9 cellular contexts compared by ENCODE assay signal in the genomic region with DNA sequence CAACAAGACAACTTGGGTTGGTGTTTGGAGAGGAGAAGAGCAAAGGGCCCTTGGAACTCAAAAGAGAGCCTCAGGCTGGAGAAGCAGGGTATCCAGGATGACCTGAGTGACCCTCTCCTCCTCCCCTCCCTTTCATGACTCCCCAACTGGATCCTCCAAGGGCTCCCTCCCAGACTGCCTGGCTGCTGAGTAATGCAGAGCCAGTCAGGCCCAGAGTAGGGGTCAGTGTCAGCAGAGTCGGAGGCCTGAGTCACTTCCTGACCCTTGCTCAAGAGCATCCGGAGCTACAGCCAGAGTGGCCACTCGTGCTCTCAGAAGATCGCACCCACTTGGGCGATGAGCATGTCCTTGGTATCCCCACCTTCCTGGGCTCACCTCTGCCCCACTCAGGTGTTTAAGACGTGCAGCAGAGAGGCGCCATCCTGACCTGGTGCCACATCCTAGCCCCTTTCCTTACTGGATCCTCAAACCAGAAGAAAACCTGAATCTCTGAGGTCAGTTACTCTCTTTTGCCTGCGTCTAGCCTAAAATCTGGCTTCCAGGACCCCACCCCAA. TPM values are rescaled to one million over a fixed set of nuclear protein-coding genes. Genes with fewer than 3 reads are reported as not detected.
DNase-seq lines count a peak whose midpoint lies in the region; ATAC-seq, FAIRE-seq and TF ChIP-seq lines count a peak whose summit lies in the region.
"Had no signal": no experiment of that assay in that cellular context is flagged by ENCODE, and none has a peak within 500 bp of the region (broad histone marks: within the 10 kb centered on the region; RNA-seq: fewer than 3 reads in every experiment).

No MANE protein-coding gene starts in this region.

- no peak overlapping the region for H2BK5ac ChIP-seq in H1 (ENCODE audit: low read depth, low read length)

- no peak for TF ChIP-seq RAD21 in H1 (IDR thresholded peaks at IDR 0.05 in 1 of 2, conservative IDR thresholded peaks at IDR 0.05 in 1 of 2; ENCODE audit: low read depth in 2 of 2, low read length in 2 of 2)

- H3K4me1 ChIP-seq in H1 (replicated peaks in 1 of 4; ENCODE audit: control insufficient read depth in 3 of 4, insufficient read depth in 4 of 4, low read length in 3 of 4) (peaks cover 7 to 16% (median 13%) of the 10 kb centered on the region in 4 experiments), ovary (ENCODE audit: insufficient read depth) (peaks cover 14% of the 10 kb centered on the region)

- no peak overlapping the region for H4K5ac ChIP-seq in H1 (ENCODE audit: insufficient read length, low read depth, low read length)

- no peaks in the 10 kb centered on the region for H3K79me1 ChIP-seq in H1 (ENCODE audit: low read depth, low read length)

- no peaks in the 10 kb centered on the region for H4K20me1 ChIP-seq in H1 (replicated peaks in 1 of 2; ENCODE audit: control insufficient read depth in 1 of 2, insufficient read depth in 2 of 2, low read length in 2 of 2)

- no peak overlapping the region for H4K8ac ChIP-seq in H1 (ENCODE audit: extremely low read depth, insufficient read depth, low read length)

- POLR2A ChIA-PET in H1 (lab: Charles Lee; ENCODE audit: partially characterized antibody): interaction anchor here (0.7 to 1.2 kb wide), 2 partner anchors 9 to 11 kb away, joined by 3 read pairs; no protein-coding TSS in a partner anchor

- H2AFZ ChIP-seq in H1 (ENCODE audit: low read length): no peak overlapping the region

- intact Hi-C loops in ovary (cut with DNase I): loop anchor here in 1 of 4 donors (5.0 kb wide), 1 partner anchor 230 kb away; no protein-coding TSS in a partner anchor

- H4K91ac ChIP-seq in H1 (replicated peaks; ENCODE audit: insufficient read length, low read length): no peak overlapping the region

- H3K27ac ChIP-seq in H1 (ENCODE audit: low read depth, low read length): no peak overlapping the region
- no peak overlapping the region for H3K27ac ChIP-seq in ovary

- WGBS in H1 (ENCODE audit: extremely low coverage in 1 of 2, insufficient coverage in 1 of 2, insufficient read length in 1 of 2, insufficient replicate concordance in 2 of 2, low coverage in 1 of 2, low lambda C conversion rate in 2 of 2, missing lambda C conversion rate in 1 of 2), 2 experiments: 90% methylated on average over 8 of the region's 8 CpGs; no CpG with 5 or more reads in 1 of the 2 experiments
- 79 to 86% (median 86%) methylated on average over 8 of the region's 8 CpGs for WGBS in ovary, 3 donors

- no peak overlapping the region for H3K14ac ChIP-seq in H1 (ENCODE audit: insufficient read length)

- H3K56ac ChIP-seq in H1 (replicated peaks; ENCODE audit: insufficient read length, low read depth, low read length): no peak overlapping the region

- H3K36me3 ChIP-seq in MG63: no peaks in the 10 kb centered on the region
- H3K36me3 ChIP-seq in H1 (ENCODE audit: control insufficient read depth in 2 of 4, insufficient read depth in 4 of 4, low read length in 3 of 4): no peaks in the 10 kb centered on the region
- H3K36me3 ChIP-seq in ovary: no peaks in the 10 kb centered on the region

- H3K4me3 ChIP-seq in MG63 (no peak overlapping the region), H1 (ENCODE audit: extremely low read depth in 1 of 4, insufficient read depth in 2 of 4, low read depth in 3 of 4, low read length in 4 of 4) (no peak overlapping the region), ovary (no peak overlapping the region)

- H3K4me2 ChIP-seq in H1 (ENCODE audit: insufficient read depth in 1 of 2, low read depth in 2 of 2, low read length in 2 of 2): no peak overlapping the region

- H2BK120ac ChIP-seq in H1 (replicated peaks; ENCODE audit: low read depth, low read length): no peak overlapping the region

- no peak overlapping the region for H2BK20ac ChIP-seq in H1 (ENCODE audit: low read length)

- 0 out of 2 replicates have a peak overlapping the region, but pooled peaks have one; percentile 18 for H2AK5ac ChIP-seq in H1 (ENCODE audit: low read depth, low read length)

- peak overlapping the region; percentile 87; the same call in 1 of the 2 replicates for H2BK12ac ChIP-seq in H1 (ENCODE audit: low read depth, low read length)

- H3K79me2 ChIP-seq in H1 (ENCODE audit: control insufficient read depth in 1 of 2, insufficient read depth in 2 of 2, low read length in 2 of 2): no peaks in the 10 kb centered on the region

- H3K4ac ChIP-seq in H1 (replicated peaks; ENCODE audit: insufficient read length, low read depth, low read length): no peak overlapping the region

- peak; percentile 53 for DNase-seq in AG09319 (ENCODE audit: extremely low read depth, low read depth)
- DNase-seq in MG63: peak; percentile 93
- DNase-seq in H1 (ENCODE audit: low read depth in 1 of 2, low spot score in 2 of 2): no peak
- peak; percentile 56 to 94 for DNase-seq in lung microvascular endothelial cell (ENCODE audit: low read depth in 2 of 2)
- no peak for DNase-seq in ovary
- no peak for DNase-seq in anterior cingulate cortex (lab: John Stamatoyannopoulos, UW)
- no peak for DNase-seq in activated CD4-positive, alpha-beta T cell treated with anti-CD3 and anti-CD28 coated beads, Interleukin-2, amount 50 U/mL, for 4 hours
- DNase-seq: effector CD8-positive, alpha-beta T cell had no signal

- no peak overlapping the region for H3K9ac ChIP-seq in H1 (replicated peaks in 1 of 4; ENCODE audit: extremely low read depth in 1 of 4, low read depth in 3 of 4, low read length in 3 of 4)

- TF ChIP-seq EP300 in H1 (IDR thresholded peaks at IDR 0.05; ENCODE audit: borderline replicate concordance in 1 of 2, low read depth in 2 of 2, low read length in 2 of 2) (no peak), ovary (IDR thresholded peaks at IDR 0.05) (no peak)

- FAIRE-seq in H1 (lab: Jason Lieb, UNC): no peak

- ATAC-seq in HG03354 (IDR thresholded peaks at IDR 0.05; ENCODE audit: poor library complexity, severe bottlenecking, unreplicated experiment): no peak

- no peak for TF ChIP-seq POLR2A in H1 (IDR thresholded peaks at IDR 0.05; ENCODE audit: control extremely low read depth in 1 of 2, low read depth in 2 of 2, low read length in 2 of 2)
- no peak for TF ChIP-seq POLR2A in ovary (IDR thresholded peaks at IDR 0.05)

- 0 out of 2 replicates have a peak overlapping the region, but pooled peaks have one; percentile 29 for H2BK15ac ChIP-seq in H1 (ENCODE audit: low read length)

- no peak overlapping the region; the same call in 1 of the 2 replicates for H3K18ac ChIP-seq in H1 (ENCODE audit: extremely low read depth, low read length)

- no peak for TF ChIP-seq CTCF in AG09319 (IDR thresholded peaks at IDR 0.05; ENCODE audit: low read depth, low read length)
- TF ChIP-seq CTCF in H1 (IDR thresholded peaks at IDR 0.05; ENCODE audit: control extremely low read depth in 1 of 3, insufficient read depth in 1 of 3, low read depth in 1 of 3, low read length in 3 of 3): no peak
- TF ChIP-seq CTCF in ovary (IDR thresholded peaks at IDR 0.05): no peak

- H3K27me3 ChIP-seq in MG63 (no peaks in the 10 kb centered on the region), H1 (replicated peaks in 1 of 4; ENCODE audit: control insufficient read depth in 3 of 4, extremely low read depth in 1 of 4, insufficient read depth in 3 of 4, low read length in 3 of 4) (peaks cover 0 to 10% (median 3%) of the 10 kb centered on the region in 4 experiments; a peak in 4 of 7 replicates), ovary (no peaks in the 10 kb centered on the region)

- no peak overlapping the region for H3K23ac ChIP-seq in H1 (ENCODE audit: insufficient read length)

- CTCF ChIA-PET in H1 (lab: Charles Lee; ENCODE audit: partially characterized antibody): interaction anchor here (1.2 to 3.4 kb wide), 3 partner anchors 8 to 12 kb away, joined by 4 to 19 read pairs (median 9); no protein-coding TSS in a partner anchor

- H3K9me3 ChIP-seq in MG63: no peaks in the 10 kb centered on the region
- no peaks in the 10 kb centered on the region for H3K9me3 ChIP-seq in H1 (ENCODE audit: insufficient read depth in 2 of 2, low read depth in 1 of 2, low read length in 1 of 2)
- H3K9me3 ChIP-seq in ovary: no peaks in the 10 kb centered on the region

- peaks cover 9% of the 10 kb centered on the region; the same call in 1 of the 2 replicates for H3K23me2 ChIP-seq in H1 (ENCODE audit: low read depth, low read length)

TF ChIP-seq in H1, 55 proteins besides CTCF, POLR2A, EP300 and RAD21 (continues in another document):
- TF ChIP-seq TCF12 (IDR thresholded peaks at IDR 0.05; ENCODE audit: low read depth, low read length) (no peak), FOSL1 (IDR thresholded peaks at IDR 0.05; ENCODE audit: insufficient read depth, low read depth, low read length) (no peak), TAF1 (IDR thresholded peaks at IDR 0.05; ENCODE audit: low read depth, low read length) (no peak), EZH2 (IDR thresholded peaks at IDR 0.05; ENCODE audit: low read depth, low read length, severe bottlenecking) (no peak), SIN3A (conservative IDR thresholded peaks at IDR 0.05 in 1 of 2, IDR thresholded peaks at IDR 0.05 in 1 of 2; ENCODE audit: low read depth in 1 of 2, low read length in 2 of 2) (no peak), RNF2 (IDR thresholded peaks at IDR 0.05; ENCODE audit: borderline replicate concordance, low read depth, low read length, missing control alignments, poor library complexity, severe bottlenecking) (no peak), SP2 (IDR thresholded peaks at IDR 0.05; ENCODE audit: low read length) (no peak)

RNA-seq across cellular contexts. Expression of a gene that starts 2.8 kb away (rescaled TPM):
- total RNA-seq in MG63 (2014; rRNA removed; shearing (Covaris generic); ENCODE audit: low replicate concordance): 0.37 and 0.99 TPM in 2 replicates
- 14.1 and 15.2 TPM in 2 replicates for total RNA-seq in H1 (2021; fragmentation: NEBNext Ultra II Directional; extraction: Animal tissue kit (Norgen Biotek cat#: 25700))
- polyA plus RNA-seq in H1 (2011; rRNA removed) (10.1 and 13.5 TPM in 2 replicates), ovary (1 to 10 TPM; 3.4 to 8.0 TPM)
- 13.6 TPM for polyA plus RNA-seq in H1 (2011; cell fraction: cytosol; rRNA removed)
- 21.5 TPM for polyA plus RNA-seq in H1 (2011; cell fraction: nucleus; rRNA removed)
- polyA plus RNA-seq in H1 (2012, experiment 1 of 2): 11.2 to 15.9 TPM (median 15.7 TPM) in 4 replicates
- 13.8 TPM for polyA plus RNA-seq in H1 (2012, experiment 2 of 2)
- polyA plus RNA-seq in H1 (2013, experiment 1 of 2): 8.6 TPM
- 8.3 TPM for polyA plus RNA-seq in H1 (2013, experiment 2 of 2)
- 13.3 and 17.5 TPM in 2 replicates for polyA minus RNA-seq in H1 (2011; rRNA and poly(A)+ RNA removed)
- 6.2 TPM for polyA minus RNA-seq in H1 (2011; cell fraction: cytosol; rRNA and poly(A)+ RNA removed)
- 12.4 TPM for polyA minus RNA-seq in H1 (2011; cell fraction: nucleus; rRNA and poly(A)+ RNA removed)
- total RNA-seq in lung microvascular endothelial cell (3.2 and 4.1 TPM in 2 replicates), ovary (10 to 100 TPM in 1 of 7 donors, 1 to 10 TPM in 6; 3.3 to 15.6 (median 6.2) TPM)

Comparison
In these comparisons a context has a peak if more than half of its experiments do, and no peak if none do; other contexts are left out.
1. DNase-seq: peak in AG09319 (single experiment), MG63 (single experiment) and lung microvascular endothelial cell (2 of 2); none in H1 (0 of 2), ovary (0 of 5), anterior cingulate cortex (0 of 58) and activated CD4-positive, alpha-beta T cell treated with anti-CD3 and anti-CD28 coated beads, Interleukin-2, amount 50 U/mL, for 4 hours (0 of 2).